In the genomic region with DNA sequence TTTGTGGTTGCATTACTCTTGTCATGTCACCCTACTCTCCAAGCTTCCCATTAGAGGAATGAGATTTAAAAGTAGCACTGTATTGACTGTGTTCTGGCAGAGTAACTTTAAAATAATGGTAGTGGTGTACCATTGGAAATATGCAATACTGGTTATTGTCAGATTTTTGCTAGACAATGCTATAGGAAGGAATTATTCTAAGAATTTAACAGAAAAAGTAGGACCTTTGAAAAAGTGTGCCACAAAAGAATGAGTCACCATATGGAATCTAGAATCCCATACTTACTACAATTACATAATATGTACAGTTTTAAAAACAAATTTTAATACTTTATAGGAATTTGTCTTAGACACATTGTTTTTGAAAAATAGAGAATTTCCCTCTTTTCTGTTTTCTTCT, we compare ENCODE assay signal across 1 cellular context.
TF ChIP-seq lines count a peak whose summit lies in the region.

No MANE protein-coding gene starts in this region.

TF ChIP-seq in SK-N-SH, 30 proteins besides CTCF, POLR2A, EP300 and RAD21:
- TF ChIP-seq JUND (IDR thresholded peaks at IDR 0.05) (peak; percentile 64), EZH2phosphoT487 (IDR thresholded peaks at IDR 0.05; ENCODE audit: borderline replicate concordance, low read depth) (no peak), SIN3A (IDR thresholded peaks at IDR 0.05; ENCODE audit: borderline replicate concordance, low read depth, low read length) (no peak), PBX3 (IDR thresholded peaks at IDR 0.05) (no peak), GATA2 (CRISPR knock-in tag; IDR thresholded peaks at IDR 0.05) (no peak), GABPA (IDR thresholded peaks at IDR 0.05; ENCODE audit: low read depth) (no peak), FOSL2 (IDR thresholded peaks at IDR 0.05; ENCODE audit: borderline replicate concordance, low read depth) (peak; percentile 64; the same call in 1 of the 2 replicates), TEAD4 (IDR thresholded peaks at IDR 0.05; ENCODE audit: borderline replicate concordance, insufficient read depth) (peak; percentile 60; the same call in 1 of the 2 replicates), MEF2A (IDR thresholded peaks at IDR 0.05; ENCODE audit: borderline replicate concordance, low read depth) (no peak), NRF1 (IDR thresholded peaks at IDR 0.05; ENCODE audit: low read depth, low read length) (no peak), FOXJ3 (CRISPR knock-in tag; IDR thresholded peaks at IDR 0.05) (no peak), SMC3 (IDR thresholded peaks at IDR 0.05; ENCODE audit: low read depth, low read length) (no peak), RCOR1 (IDR thresholded peaks at IDR 0.05; ENCODE audit: low read length) (no peak), TCF12 (IDR thresholded peaks at IDR 0.05) (peak; percentile 57)
- TF ChIP-seq, protein P1, sequence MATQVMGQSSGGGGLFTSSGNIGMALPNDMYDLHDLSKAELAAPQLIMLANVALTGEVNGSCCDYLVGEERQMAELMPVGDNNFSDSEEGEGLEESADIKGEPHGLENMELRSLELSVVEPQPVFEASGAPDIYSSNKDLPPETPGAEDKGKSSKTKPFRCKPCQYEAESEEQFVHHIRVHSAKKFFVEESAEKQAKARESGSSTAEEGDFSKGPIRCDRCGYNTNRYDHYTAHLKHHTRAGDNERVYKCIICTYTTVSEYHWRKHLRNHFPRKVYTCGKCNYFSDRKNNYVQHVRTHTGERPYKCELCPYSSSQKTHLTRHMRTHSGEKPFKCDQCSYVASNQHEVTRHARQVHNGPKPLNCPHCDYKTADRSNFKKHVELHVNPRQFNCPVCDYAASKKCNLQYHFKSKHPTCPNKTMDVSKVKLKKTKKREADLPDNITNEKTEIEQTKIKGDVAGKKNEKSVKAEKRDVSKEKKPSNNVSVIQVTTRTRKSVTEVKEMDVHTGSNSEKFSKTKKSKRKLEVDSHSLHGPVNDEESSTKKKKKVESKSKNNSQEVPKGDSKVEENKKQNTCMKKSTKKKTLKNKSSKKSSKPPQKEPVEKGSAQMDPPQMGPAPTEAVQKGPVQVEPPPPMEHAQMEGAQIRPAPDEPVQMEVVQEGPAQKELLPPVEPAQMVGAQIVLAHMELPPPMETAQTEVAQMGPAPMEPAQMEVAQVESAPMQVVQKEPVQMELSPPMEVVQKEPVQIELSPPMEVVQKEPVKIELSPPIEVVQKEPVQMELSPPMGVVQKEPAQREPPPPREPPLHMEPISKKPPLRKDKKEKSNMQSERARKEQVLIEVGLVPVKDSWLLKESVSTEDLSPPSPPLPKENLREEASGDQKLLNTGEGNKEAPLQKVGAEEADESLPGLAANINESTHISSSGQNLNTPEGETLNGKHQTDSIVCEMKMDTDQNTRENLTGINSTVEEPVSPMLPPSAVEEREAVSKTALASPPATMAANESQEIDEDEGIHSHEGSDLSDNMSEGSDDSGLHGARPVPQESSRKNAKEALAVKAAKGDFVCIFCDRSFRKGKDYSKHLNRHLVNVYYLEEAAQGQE (IDR thresholded peaks at IDR 0.05; ENCODE audit: low read depth, low read length): no peak
TF ChIP-seq in SK-N-SH: peak in this region for 4.
